In the genomic region with DNA sequence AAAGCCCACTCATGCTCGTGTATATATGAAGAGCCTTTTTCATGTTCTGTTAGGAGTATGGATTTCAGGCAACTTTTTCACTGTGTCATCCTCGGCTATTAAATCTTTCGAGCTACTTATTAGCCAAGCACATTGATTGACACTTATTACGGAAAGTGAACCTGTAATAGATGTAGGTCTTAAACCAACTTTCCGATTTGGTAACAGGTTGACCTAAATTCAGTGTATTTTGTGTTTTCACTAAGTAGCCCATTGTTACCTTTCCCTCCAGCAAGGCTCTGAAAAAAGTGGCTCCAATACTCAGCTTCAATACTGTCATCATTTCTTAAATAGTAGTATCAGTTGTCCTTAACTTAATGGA, we compare ENCODE assay signal across 8 cellular contexts. TPM values are rescaled to one million over a fixed set of nuclear protein-coding genes. Genes with fewer than 3 reads are reported as not detected.
A peak's percentile ranks its signal among the peaks of the same experiment; 100 is the strongest.
DNase-seq lines count a peak whose midpoint lies in the region; ATAC-seq, FAIRE-seq and TF ChIP-seq lines count a peak whose summit lies in the region.

No MANE protein-coding gene starts in this region.

- H3K4me2 ChIP-seq in A549: peak overlapping the region; percentile 92

- H3K27ac ChIP-seq in A549: peak overlapping the region; percentile 94 to 95
- H3K27ac ChIP-seq in muscle layer of colon (ENCODE audit: low read depth, low read length): peak overlapping the region; percentile 97

- H3K9me3 Mint-ChIP-seq in MCF 10A (ENCODE audit: unreplicated experiment): peaks cover 7% of the 10 kb centered on the region

- ATAC-seq in A549 (no peak), HG02759 (IDR thresholded peaks at IDR 0.05; ENCODE audit: unreplicated experiment) (no peak)

- no peaks in the 10 kb centered on the region for H3K9me3 ChIP-seq in A549
- no peaks in the 10 kb centered on the region for H3K9me3 ChIP-seq in muscle layer of colon (ENCODE audit: low read length)

- WGBS in A549 (ENCODE audit: missing lambda C conversion rate): 11% methylated on average over 5 of the region's 5 CpGs

- peak overlapping the region; percentile 98 for H3K4me3 Mint-ChIP-seq in MCF 10A (ENCODE audit: unreplicated experiment)

- H3K4me3 ChIP-seq in A549 (peak overlapping the region; percentile 70), HFF-Myc (replicated peaks; ENCODE audit: low read depth, low read length) (peak overlapping the region; percentile 92), muscle layer of colon (ENCODE audit: low read depth in 1 of 2, low read length in 2 of 2) (peak overlapping the region; percentile 80 to 91)

- H3K27me3 Mint-ChIP-seq in MCF 10A (ENCODE audit: insufficient read depth, unreplicated experiment): no peaks in the 10 kb centered on the region

- TF ChIP-seq POLR2A in A549 (IDR thresholded peaks at IDR 0.05; ENCODE audit: low read length): no peak

- DNase-seq in A549 (ENCODE audit: low read depth in 1 of 2, low spot score in 1 of 2) (no peak), HFF-Myc (ENCODE audit: extremely low read depth, low read depth) (no peak), MCF 10A (ENCODE audit: unreplicated experiment) (no peak), NCI-H2196 (lab: John Stamatoyannopoulos, UW; ENCODE audit: unreplicated experiment) (no peak), hepatic stellate cell (ENCODE audit: low spot score) (no peak)
- no peak for DNase-seq in NK-92 treated with Interleukin-12 subunit alpha and Interleukin-12 subunit beta, amount 100 ng/mL, for 24 hours (lab: John Stamatoyannopoulos, UW)

- H3K36me3 ChIP-seq in muscle layer of colon (ENCODE audit: insufficient read depth, low read length): no peaks in the 10 kb centered on the region

- TF ChIP-seq CTCF in A549 (IDR thresholded peaks at IDR 0.05) (no peak), HFF-Myc (IDR thresholded peaks at IDR 0.05; ENCODE audit: low read depth, low read length, missing control alignments) (no peak), MCF 10A (IDR thresholded peaks at IDR 0.05; ENCODE audit: unreplicated experiment) (no peak)

- H3K9ac ChIP-seq in muscle layer of colon (ENCODE audit: low read length): peak overlapping the region; percentile 91

- intact Hi-C loops in MCF 10A (cut with micrococcal nuclease): loop anchor here (2.0 to 5.0 kb wide), 2 partner anchors 51 to 66 kb away; no protein-coding TSS in a partner anchor

- CTCF ChIA-PET in A549 (lab: Yijun Ruan, JAX) (no interaction called here), MCF 10A (lab: Yijun Ruan, JAX) (interaction anchor here (0.7 kb wide), 1 partner anchor 29 kb away, joined by 5 read pairs; no protein-coding TSS in a partner anchor)

- no peak for TF ChIP-seq RAD21 in A549 (conservative IDR thresholded peaks at IDR 0.05 in 1 of 2, IDR thresholded peaks at IDR 0.05 in 1 of 2)

- peak overlapping the region; percentile 98 for H3K27ac Mint-ChIP-seq in MCF 10A (ENCODE audit: low read depth, unreplicated experiment)

- peaks cover 11% of the 10 kb centered on the region for H3K4me1 Mint-ChIP-seq in MCF 10A (ENCODE audit: insufficient read depth, unreplicated experiment)

- H3K36me3 Mint-ChIP-seq in MCF 10A (ENCODE audit: insufficient read depth, unreplicated experiment): peaks cover 13% of the 10 kb centered on the region

- BruUV-seq in MCF 10A (replicated peaks; lab: Mats Ljungman, UMichigan): no TSS peak

- no peaks in the 10 kb centered on the region for H3K27me3 ChIP-seq in muscle layer of colon (ENCODE audit: control insufficient read depth in 1 of 2, insufficient read depth in 2 of 2, low read length in 2 of 2)

- H3K4me1 ChIP-seq in A549: peaks cover 7% of the 10 kb centered on the region; the same call in 1 of the 3 replicates
- peaks cover 13% of the 10 kb centered on the region for H3K4me1 ChIP-seq in muscle layer of colon (ENCODE audit: insufficient read depth, low read length)

- no peak for TF ChIP-seq EP300 in A549 (IDR thresholded peaks at IDR 0.05)

- no peak for FAIRE-seq in A549 (lab: Jason Lieb, UNC)

- POLR2A ChIA-PET in A549 (lab: Yijun Ruan, JAX) (interaction anchor here (2.3 kb wide), 1 partner anchor 201 kb away, joined by 8 read pairs; the partner anchor contains the start of gene NCBP2), MCF 10A (lab: Yijun Ruan, JAX) (interaction anchor here (0.5 to 4.9 kb wide), 25 partner anchors 11 to 971 kb away, joined by 3 to 66 read pairs (median 9); partner anchors contain the start of genes CEP19, FBXO45, NCBP2 and PIGX)

TF ChIP-seq in A549, 52 proteins besides CTCF, POLR2A, EP300 and RAD21:
- TF ChIP-seq RFX5 (IDR thresholded peaks at IDR 0.05): no peak
- no peak for TF ChIP-seq CBX2 (IDR thresholded peaks at IDR 0.05; ENCODE audit: borderline replicate concordance, low read depth)
- TF ChIP-seq NR3C1 (IDR thresholded peaks at IDR 0.05): no peak
- TF ChIP-seq, protein P1, sequence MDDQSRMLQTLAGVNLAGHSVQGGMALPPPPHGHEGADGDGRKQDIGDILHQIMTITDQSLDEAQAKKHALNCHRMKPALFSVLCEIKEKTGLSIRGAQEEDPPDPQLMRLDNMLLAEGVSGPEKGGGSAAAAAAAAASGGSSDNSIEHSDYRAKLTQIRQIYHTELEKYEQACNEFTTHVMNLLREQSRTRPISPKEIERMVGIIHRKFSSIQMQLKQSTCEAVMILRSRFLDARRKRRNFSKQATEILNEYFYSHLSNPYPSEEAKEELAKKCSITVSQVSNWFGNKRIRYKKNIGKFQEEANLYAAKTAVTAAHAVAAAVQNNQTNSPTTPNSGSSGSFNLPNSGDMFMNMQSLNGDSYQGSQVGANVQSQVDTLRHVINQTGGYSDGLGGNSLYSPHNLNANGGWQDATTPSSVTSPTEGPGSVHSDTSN (IDR thresholded peaks at IDR 0.05): no peak

RNA-seq across cellular contexts. Expression of gene PAK2, which starts 1.7 kb away (rescaled TPM):
- polyA plus RNA-seq in A549 (2011; rRNA removed) (49.8 and 61.8 TPM in 2 replicates), A549 (2017; fragmentation: RNase III; extraction: RNeasy Plus Mini Kit Qiagen cat#74134 plus additional on column Dnase treatment) (33.0 to 35.3 TPM (median 34.4 TPM) in 3 replicates)
- 18.0 and 20.2 TPM in 2 replicates for polyA plus RNA-seq in A549 (2012; cell fraction: cytosol; rRNA removed)
- 5.5 and 6.0 TPM in 2 replicates for polyA plus RNA-seq in A549 (2012; cell fraction: nucleus; rRNA removed)
- 69.4 and 88.2 TPM in 2 replicates for polyA minus RNA-seq in A549 (2011; rRNA and poly(A)+ RNA removed)
- 119 and 126 TPM in 2 replicates for total RNA-seq in MCF 10A (2022)

RNA-seq across cellular contexts. Expression of gene PIGX, which starts 29.2 kb away (rescaled TPM):
- polyA plus RNA-seq in A549 (2011; rRNA removed) (36.2 and 45.2 TPM in 2 replicates), A549 (2017; fragmentation: RNase III; extraction: RNeasy Plus Mini Kit Qiagen cat#74134 plus additional on column Dnase treatment) (22.3 to 23.6 TPM (median 23.0 TPM) in 3 replicates)
- polyA plus RNA-seq in A549 (2012; cell fraction: cytosol; rRNA removed): 12.6 and 14.1 TPM in 2 replicates
- 4.0 and 7.3 TPM in 2 replicates for polyA plus RNA-seq in A549 (2012; cell fraction: nucleus; rRNA removed)
- 7.4 and 10.7 TPM in 2 replicates for polyA minus RNA-seq in A549 (2011; rRNA and poly(A)+ RNA removed)
- total RNA-seq in MCF 10A (2022): 20.8 and 23.2 TPM in 2 replicates

RNA-seq across cellular contexts. Expression of gene CEP19, which starts 29.3 kb away (rescaled TPM):
- 4.2 and 5.3 TPM in 2 replicates for polyA plus RNA-seq in A549 (2011; rRNA removed)
- 1.7 and 1.8 TPM in 2 replicates for polyA plus RNA-seq in A549 (2012; cell fraction: cytosol; rRNA removed)
- polyA plus RNA-seq in A549 (2012; cell fraction: nucleus; rRNA removed): 0.30 and 0.44 TPM in 2 replicates
- polyA plus RNA-seq in A549 (2017; fragmentation: RNase III; extraction: RNeasy Plus Mini Kit Qiagen cat#74134 plus additional on column Dnase treatment): 3.6 to 4.5 TPM (median 4.2 TPM) in 3 replicates
- polyA minus RNA-seq in A549 (2011; rRNA and poly(A)+ RNA removed): 0.44 and 0.62 TPM in 2 replicates
- 1.8 and 3.2 TPM in 2 replicates for total RNA-seq in MCF 10A (2022)
